In the genomic region with DNA sequence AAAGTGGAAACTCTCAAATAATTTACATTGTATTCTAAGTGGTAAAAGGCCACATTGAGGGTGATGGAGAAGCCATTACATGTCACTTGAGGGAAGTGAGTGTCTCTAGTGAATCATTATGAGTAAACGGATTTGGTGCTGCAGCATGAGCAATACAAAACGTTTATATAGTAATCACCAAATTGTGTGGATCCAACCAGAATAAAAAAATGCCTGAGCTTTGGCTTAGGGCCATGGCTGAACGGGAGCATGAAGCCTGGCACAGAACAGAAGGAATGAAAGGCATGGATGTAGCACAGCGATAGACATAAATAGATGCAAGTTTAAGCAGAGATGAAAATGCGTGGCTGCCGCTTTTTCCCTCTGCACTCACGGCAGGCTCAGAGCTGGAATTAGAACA, we compare ENCODE assay signal across 2 cellular contexts.
TF ChIP-seq lines count a peak whose summit lies in the region.

No MANE protein-coding gene starts in this region.

TF ChIP-seq in SK-N-SH, 30 proteins besides CTCF, POLR2A, EP300 and RAD21:
- TF ChIP-seq YY1 (IDR thresholded peaks at IDR 0.05; ENCODE audit: low read depth) (peak; percentile 70; the same call in 1 of the 2 replicates), POLR2AphosphoS5 (IDR thresholded peaks at IDR 0.05; ENCODE audit: low read depth, low read length) (no peak; the same call in 1 of the 2 replicates), FOXJ3 (CRISPR knock-in tag; IDR thresholded peaks at IDR 0.05) (no peak), RCOR1 (IDR thresholded peaks at IDR 0.05; ENCODE audit: low read length) (no peak), FOXM1 (IDR thresholded peaks at IDR 0.05; ENCODE audit: low read depth) (peak; percentile 28; the same call in 1 of the 2 replicates), NFIC (IDR thresholded peaks at IDR 0.05; ENCODE audit: borderline replicate concordance) (peak; percentile 94), JUND (IDR thresholded peaks at IDR 0.05) (peak; percentile 71), FOSL2 (IDR thresholded peaks at IDR 0.05; ENCODE audit: borderline replicate concordance, low read depth) (peak; percentile 87), TCF12 (IDR thresholded peaks at IDR 0.05) (peak; percentile 63), SIN3A (IDR thresholded peaks at IDR 0.05; ENCODE audit: borderline replicate concordance, low read depth, low read length) (peak; percentile 42; the same call in 1 of the 2 replicates), MEF2A (IDR thresholded peaks at IDR 0.05; ENCODE audit: borderline replicate concordance, low read depth) (peak; percentile 48; the same call in 1 of the 2 replicates)
- TF ChIP-seq, protein P1, sequence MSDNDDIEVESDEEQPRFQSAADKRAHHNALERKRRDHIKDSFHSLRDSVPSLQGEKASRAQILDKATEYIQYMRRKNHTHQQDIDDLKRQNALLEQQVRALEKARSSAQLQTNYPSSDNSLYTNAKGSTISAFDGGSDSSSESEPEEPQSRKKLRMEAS (IDR thresholded peaks at IDR 0.05; ENCODE audit: low read depth) = peak; percentile 51; the same call in 1 of the 2 replicates
- TF ChIP-seq, protein P2, sequence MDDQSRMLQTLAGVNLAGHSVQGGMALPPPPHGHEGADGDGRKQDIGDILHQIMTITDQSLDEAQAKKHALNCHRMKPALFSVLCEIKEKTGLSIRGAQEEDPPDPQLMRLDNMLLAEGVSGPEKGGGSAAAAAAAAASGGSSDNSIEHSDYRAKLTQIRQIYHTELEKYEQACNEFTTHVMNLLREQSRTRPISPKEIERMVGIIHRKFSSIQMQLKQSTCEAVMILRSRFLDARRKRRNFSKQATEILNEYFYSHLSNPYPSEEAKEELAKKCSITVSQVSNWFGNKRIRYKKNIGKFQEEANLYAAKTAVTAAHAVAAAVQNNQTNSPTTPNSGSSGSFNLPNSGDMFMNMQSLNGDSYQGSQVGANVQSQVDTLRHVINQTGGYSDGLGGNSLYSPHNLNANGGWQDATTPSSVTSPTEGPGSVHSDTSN (IDR thresholded peaks at IDR 0.05) = peak; percentile 66
- TF ChIP-seq, protein P3, sequence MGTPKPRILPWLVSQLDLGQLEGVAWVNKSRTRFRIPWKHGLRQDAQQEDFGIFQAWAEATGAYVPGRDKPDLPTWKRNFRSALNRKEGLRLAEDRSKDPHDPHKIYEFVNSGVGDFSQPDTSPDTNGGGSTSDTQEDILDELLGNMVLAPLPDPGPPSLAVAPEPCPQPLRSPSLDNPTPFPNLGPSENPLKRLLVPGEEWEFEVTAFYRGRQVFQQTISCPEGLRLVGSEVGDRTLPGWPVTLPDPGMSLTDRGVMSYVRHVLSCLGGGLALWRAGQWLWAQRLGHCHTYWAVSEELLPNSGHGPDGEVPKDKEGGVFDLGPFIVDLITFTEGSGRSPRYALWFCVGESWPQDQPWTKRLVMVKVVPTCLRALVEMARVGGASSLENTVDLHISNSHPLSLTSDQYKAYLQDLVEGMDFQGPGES (IDR thresholded peaks at IDR 0.05; ENCODE audit: low read depth, low read length) = no peak

TF ChIP-seq in H1, 55 proteins besides CTCF, POLR2A, EP300 and RAD21:
- TF ChIP-seq, protein P4, sequence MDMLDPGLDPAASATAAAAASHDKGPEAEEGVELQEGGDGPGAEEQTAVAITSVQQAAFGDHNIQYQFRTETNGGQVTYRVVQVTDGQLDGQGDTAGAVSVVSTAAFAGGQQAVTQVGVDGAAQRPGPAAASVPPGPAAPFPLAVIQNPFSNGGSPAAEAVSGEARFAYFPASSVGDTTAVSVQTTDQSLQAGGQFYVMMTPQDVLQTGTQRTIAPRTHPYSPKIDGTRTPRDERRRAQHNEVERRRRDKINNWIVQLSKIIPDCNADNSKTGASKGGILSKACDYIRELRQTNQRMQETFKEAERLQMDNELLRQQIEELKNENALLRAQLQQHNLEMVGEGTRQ (IDR thresholded peaks at IDR 0.05; ENCODE audit: low read length) = no peak
- TF ChIP-seq TAF7 (optimal IDR thresholded peaks at IDR 0.05; ENCODE audit: borderline replicate concordance, low read depth, low read length) = no peak
- TF ChIP-seq CHD2 (IDR thresholded peaks at IDR 0.05; ENCODE audit: low read length) = no peak
